23 cellular contexts compared by ENCODE assay signal in genomic region chr2:188158337-188159100, GRCh38.
DNase-seq lines count a peak whose midpoint lies in the region; ATAC-seq, FAIRE-seq and TF ChIP-seq lines count a peak whose summit lies in the region.
"Had no signal": no experiment of that assay in that cellular context is flagged by ENCODE, and none has a peak within 500 bp of the region (broad histone marks: within the 10 kb centered on the region; RNA-seq: fewer than 3 reads in every experiment).

No MANE protein-coding gene starts in this region.

- FAIRE-seq in HTR-8/SVneo (lab: Jason Lieb, UNC), result peak; percentile 69

- H3K9me3 ChIP-seq in heart left ventricle, result no peaks in the 10 kb centered on the region

- H3K4me3 ChIP-seq in choroid plexus epithelial cell (ENCODE audit: low read depth, low read length) (no peak overlapping the region), heart left ventricle (no peak overlapping the region)
- H3K4me3 ChIP-seq: smooth muscle cell had no signal

- TF ChIP-seq POLR2A in heart left ventricle (IDR thresholded peaks at IDR 0.05), result no peak

- no peak for ATAC-seq in heart left ventricle
- no peak for ATAC-seq in HG03175 (IDR thresholded peaks at IDR 0.05; ENCODE audit: unreplicated experiment)
- ATAC-seq: left cardiac atrium; natural killer cell treated with Interleukin-12 subunit alpha and Interleukin-12 subunit beta and Interleukin-15 and Interleukin-18, amount 100 ng/mL, for 72 hours had no signal

- intact Hi-C loops in heart left ventricle (cut with DNase I), result no loop called here

- H3K36me3 ChIP-seq in heart left ventricle, result no peaks in the 10 kb centered on the region

- 76 to 81% (median 78%) methylated on average over 9 of the region's 9 CpGs for WGBS in heart left ventricle, 4 donors

- no peak overlapping the region for H3K27ac ChIP-seq in heart left ventricle
- H3K27ac ChIP-seq: HL-60, parathyroid adenoma had no signal

- H3K4me1 ChIP-seq in heart left ventricle, result no peaks in the 10 kb centered on the region
- H3K4me1 ChIP-seq: parathyroid adenoma had no signal

- no peaks in the 10 kb centered on the region for H3K27me3 ChIP-seq in heart left ventricle

- DNase-seq in AG20443 (ENCODE audit: low spot score) (peak; percentile 11), HTR-8/SVneo (ENCODE audit: insufficient read length, low spot score) (peak; percentile 15), choroid plexus epithelial cell (ENCODE audit: low read depth) (peak; percentile 16), kidney glomerular epithelial cell (lab: John Stamatoyannopoulos, UW) (peak; percentile 28), heart left ventricle (no peak), MV-4-11 (lab: John Stamatoyannopoulos, UW) (no peak)
- DNase-seq in activated CD4-positive, alpha-beta T cell treated with anti-CD3 and anti-CD28 coated beads for 48 hours, result no peak
- DNase-seq: ACHN; activated CD4-positive, alpha-beta T cell treated with anti-CD3 and anti-CD28 coated beads, Interleukin-2, amount 50 U/mL, for 4 hours; activated gamma-delta T cell treated with Interleukin-2 at 50 U/mL for 16 hours; amygdala; CD4-positive, CD25-positive, alpha-beta regulatory T cell; central memory CD4-positive, alpha-beta T cell; left cardiac atrium; NCI-H2107; NCI-H526; SIG-M5; substantia nigra had no signal

- TF ChIP-seq CTCF in choroid plexus epithelial cell (conservative IDR thresholded peaks at IDR 0.05; ENCODE audit: low read depth, low read length) (no peak), heart left ventricle (IDR thresholded peaks at IDR 0.05) (no peak)

Comparison
In these comparisons a context has a peak if more than half of its experiments do, and no peak if none do; other contexts are left out.
1. DNase-seq: peak in AG20443 (single experiment), HTR-8/SVneo (single experiment), choroid plexus epithelial cell (single experiment) and kidney glomerular epithelial cell (single experiment); none in heart left ventricle (0 of 5), activated CD4-positive, alpha-beta T cell treated with anti-CD3 and anti-CD28 coated beads for 48 hours (single experiment) and MV-4-11 (single experiment).